In genomic region chr18:47970664-47971523, GRCh38 we compare ENCODE assay signal across 14 cellular contexts. TPM values are rescaled to one million over a fixed set of nuclear protein-coding genes. Genes with fewer than 3 reads are reported as not detected.
DNase-seq lines count a peak whose midpoint lies in the region; ATAC-seq and TF ChIP-seq lines count a peak whose summit lies in the region.
"Had no signal": no experiment of that assay in that cellular context is flagged by ENCODE, and none has a peak within 500 bp of the region (broad histone marks: within the 10 kb centered on the region; RNA-seq: fewer than 3 reads in every experiment).

No MANE protein-coding gene starts in this region.

- CTCF ChIA-PET in CD8-positive, alpha-beta memory T cell (lab: Charles Lee) = interaction anchor here (1.1 kb wide), 1 partner anchor 66 kb away, joined by 3 read pairs; no protein-coding TSS in a partner anchor

- no peak overlapping the region for H3K4me3 ChIP-seq in NB4 (ENCODE audit: low read depth, low read length)
- H3K4me3 ChIP-seq in CD8-positive, alpha-beta memory T cell (ENCODE audit: low read length) = no peak overlapping the region
- H3K4me3 ChIP-seq: cardiac muscle cell, lung, right atrium auricular region, thyroid gland had no signal

- H3K9me3 Mint-ChIP-seq in CD8-positive, alpha-beta memory T cell = no peaks in the 10 kb centered on the region
- no peaks in the 10 kb centered on the region for H3K9me3 Mint-ChIP-seq in mesothelial cell of epicardium

- intact Hi-C loops in left colon (cut with DNase I, micrococcal nuclease) = no loop called here

- ATAC-seq in GM21723 (IDR thresholded peaks at IDR 0.05; ENCODE audit: unreplicated experiment) (peak; percentile 49), left colon (peak; percentile 80), HG03025 (IDR thresholded peaks at IDR 0.05; ENCODE audit: low FRiP score, unreplicated experiment) (no peak)

- no peaks in the 10 kb centered on the region for H3K9me3 ChIP-seq in CD8-positive, alpha-beta memory T cell (ENCODE audit: low read length)
- H3K9me3 ChIP-seq: right atrium auricular region, thyroid gland had no signal

- no peak for TF ChIP-seq POLR2A in NB4 (IDR thresholded peaks at IDR 0.05; ENCODE audit: extremely low read depth, insufficient read length)

- TF ChIP-seq CTCF in NB4 (IDR thresholded peaks at IDR 0.05; ENCODE audit: low read depth, low read length) (no peak), mesothelial cell of epicardium (IDR thresholded peaks at IDR 0.05; ENCODE audit: unreplicated experiment) (no peak)

- POLR2A ChIA-PET in CD8-positive, alpha-beta memory T cell (lab: Charles Lee) = no interaction called here

- H3K36me3 ChIP-seq in CD8-positive, alpha-beta memory T cell (ENCODE audit: insufficient read depth, low read length) = no peaks in the 10 kb centered on the region
- H3K36me3 ChIP-seq: cardiac muscle cell, right atrium auricular region, thyroid gland, WERI-Rb-1 had no signal

- no peak overlapping the region for H3K27ac Mint-ChIP-seq in CD8-positive, alpha-beta memory T cell
- H3K27ac Mint-ChIP-seq in mesothelial cell of epicardium = no peak overlapping the region

- no peak overlapping the region for H3K27ac ChIP-seq in CD8-positive, alpha-beta memory T cell (ENCODE audit: low read depth, low read length)
- H3K27ac ChIP-seq: cardiac muscle cell, right atrium auricular region, thyroid gland, WERI-Rb-1 had no signal

- no peaks in the 10 kb centered on the region for H3K27me3 ChIP-seq in CD8-positive, alpha-beta memory T cell (ENCODE audit: insufficient read depth, low read length, poor library complexity, severe bottlenecking)
- H3K27me3 ChIP-seq: cardiac muscle cell, right atrium auricular region, thyroid gland had no signal

- H3K36me3 Mint-ChIP-seq in CD8-positive, alpha-beta memory T cell = peaks cover 0 to 13% (median 1%) of the 10 kb centered on the region in 3 donors
- peaks cover 2% of the 10 kb centered on the region for H3K36me3 Mint-ChIP-seq in mesothelial cell of epicardium

- H3K4me1 ChIP-seq in CD8-positive, alpha-beta memory T cell (ENCODE audit: insufficient read depth, low read length) = no peaks in the 10 kb centered on the region
- H3K4me1 ChIP-seq: right atrium auricular region had no signal

- H3K4me3 Mint-ChIP-seq in CD8-positive, alpha-beta memory T cell = no peak overlapping the region
- no peak overlapping the region for H3K4me3 Mint-ChIP-seq in mesothelial cell of epicardium

- DNase-seq in GF-D8 (lab: John Stamatoyannopoulos, UW) = peak; percentile 91
- DNase-seq in NB4 (ENCODE audit: low read depth) = peak; percentile 82
- peak in 1 of 2 donors; percentile 11 for DNase-seq in left colon
- DNase-seq in CD8-positive, alpha-beta memory T cell = no peak
- no peak for DNase-seq in mesothelial cell of epicardium (ENCODE audit: low spot score in 2 of 2, unreplicated experiment in 2 of 2)
- DNase-seq in central memory CD4-positive, alpha-beta T cell = no peak
- DNase-seq: NCI-H1694 treated with DMSO at 0.1 percent for 48 hours, thyroid gland, WERI-Rb-1 had no signal

- H3K4me1 Mint-ChIP-seq in CD8-positive, alpha-beta memory T cell = no peaks in the 10 kb centered on the region
- H3K4me1 Mint-ChIP-seq in mesothelial cell of epicardium = peaks cover 26% of the 10 kb centered on the region

- peaks cover 6 to 50% of the 10 kb centered on the region in 2 donors for H3K27me3 Mint-ChIP-seq in CD8-positive, alpha-beta memory T cell
- no peaks in the 10 kb centered on the region for H3K27me3 Mint-ChIP-seq in mesothelial cell of epicardium (ENCODE audit: low read depth)

RNA-seq across cellular contexts. Expression of gene SMAD2, which starts 40.4 kb away (rescaled TPM):
- 100 to 1,000 TPM; 118 to 123 TPM for total RNA-seq in left colon
- 100 to 1,000 TPM; 337 to 343 TPM for total RNA-seq in CD8-positive, alpha-beta memory T cell
- polyA plus RNA-seq in CD8-positive, alpha-beta memory T cell = 97.8 TPM
- 161 to 164 TPM (median 164 TPM) in 3 replicates for total RNA-seq in mesothelial cell of epicardium

Comparison
In these comparisons a context has a peak if more than half of its experiments do, and no peak if none do; other contexts are left out.
1. DNase-seq: peak in GF-D8 (single experiment) and NB4 (single experiment); none in CD8-positive, alpha-beta memory T cell (0 of 5), mesothelial cell of epicardium (0 of 2) and central memory CD4-positive, alpha-beta T cell (single experiment).